In genomic region chr2:102585704-102586404, GRCh38 we compare ENCODE assay signal across 26 cellular contexts. TPM values are rescaled to one million over a fixed set of nuclear protein-coding genes. Genes with fewer than 3 reads are reported as not detected.
A peak's percentile ranks its signal among the peaks of the same experiment; 100 is the strongest.
DNase-seq lines count a peak whose midpoint lies in the region; TF ChIP-seq lines count a peak whose summit lies in the region.
"Had no signal": no experiment of that assay in that cellular context is flagged by ENCODE, and none has a peak within 500 bp of the region (broad histone marks: within the 10 kb centered on the region; RNA-seq: fewer than 3 reads in every experiment).

No MANE protein-coding gene starts in this region.

- TF ChIP-seq POLR2A in stomach (IDR thresholded peaks at IDR 0.05), result no peak

- no peak overlapping the region for H3K27ac ChIP-seq in RWPE1
- H3K27ac ChIP-seq in hepatocyte, result peak overlapping the region; percentile 60
- peak overlapping the region; percentile 65 to 83 (median 79) for H3K27ac ChIP-seq in stomach
- no peak overlapping the region for H3K27ac ChIP-seq in H9 (ENCODE audit: insufficient read length, low read depth, low read length)
- H3K27ac ChIP-seq: lower lobe of right lung, upper lobe of right lung had no signal

- H3K4me2 ChIP-seq in hepatocyte, result peak overlapping the region; percentile 44
- no peak overlapping the region for H3K4me2 ChIP-seq in H9 (ENCODE audit: insufficient read depth, insufficient read length, low read length)

- DNase-seq in DMS79 (lab: John Stamatoyannopoulos, UW) (peak; percentile 4), DMS79 treated with DMSO at 0.1 percent for 48 hours (lab: John Stamatoyannopoulos, UW) (no peak), RWPE1 (ENCODE audit: low spot score) (peak; percentile 17), hepatocyte (ENCODE audit: low spot score) (peak; percentile 58), stomach (peak; percentile 69), H9 (no peak), cerebellar cortex (ENCODE audit: low spot score) (no peak), medulla oblongata (ENCODE audit: extremely low spot score) (no peak)
- DNase-seq: activated CD4-positive, alpha-beta T cell treated with anti-CD3 and anti-CD28 coated beads, Interleukin-2, amount 50 U/mL, for 1 hour; activated CD8-positive, alpha-beta memory T cell treated with anti-CD3 and anti-CD28 coated beads, Interleukin-2, amount 50 U/mL, for 4 hours; activated effector memory CD4-positive, alpha-beta T cell treated with anti-CD3 and anti-CD28 coated beads, Interleukin-2, amount 50 U/mL, for 16 hours; effector CD4-positive, alpha-beta T cell; glutamatergic neuron; immature natural killer cell; lower lobe of right lung; naive B cell; NCI-H187 treated with DMSO at 0.1 percent for 48 hours; NCI-H524; SHP77 treated with DMSO at 0.1 percent for 48 hours; stimulated activated naive CD8-positive, alpha-beta T cell treated with anti-CD3 and anti-CD28 coated beads, Interleukin-15, Interleukin-2, amounts not matched to agents 100 U/mL and 50 U/mL, for 24 hours; T-helper 1 cell; upper lobe of right lung had no signal

- H2BK5ac ChIP-seq in H9 (ENCODE audit: insufficient read length, low read length), result no peak overlapping the region

- no peaks in the 10 kb centered on the region for H3K79me2 ChIP-seq in hepatocyte
- no peaks in the 10 kb centered on the region for H3K79me2 ChIP-seq in H9 (ENCODE audit: insufficient read depth, low read length)

- peak overlapping the region in 1 of 3 experiments; percentile 93; a peak in 1 of 7 replicates for H3K27ac Mint-ChIP-seq in H9
- H3K27ac Mint-ChIP-seq: IgD-negative memory B cell, immature natural killer cell, naive B cell had no signal

- H4K5ac ChIP-seq in H9 (ENCODE audit: insufficient read length, low read depth, low read length), result no peak overlapping the region

- H4K91ac ChIP-seq in H9 (ENCODE audit: insufficient read length, low read depth, low read length), result no peak overlapping the region

- H3K36me3 ChIP-seq in hepatocyte (replicated peaks; ENCODE audit: insufficient read depth, low read depth) (no peaks in the 10 kb centered on the region), stomach (no peaks in the 10 kb centered on the region)
- H3K36me3 ChIP-seq: lower lobe of right lung, upper lobe of right lung had no signal

- no peaks in the 10 kb centered on the region for H3K79me1 ChIP-seq in H9 (ENCODE audit: insufficient read depth, low read depth, low read length, poor library complexity, severe bottlenecking)

- no peaks in the 10 kb centered on the region for H3K23me2 ChIP-seq in H9 (ENCODE audit: insufficient read length, low read depth, low read length, poor library complexity, severe bottlenecking)

- H3K27me3 ChIP-seq in hepatocyte (no peaks in the 10 kb centered on the region), stomach (no peaks in the 10 kb centered on the region), H9 (ENCODE audit: insufficient read depth, low read length) (no peaks in the 10 kb centered on the region)
- H3K27me3 ChIP-seq: upper lobe of right lung had no signal

- H3K9me3 Mint-ChIP-seq in H9, result peaks cover 0 to 2% of the 10 kb centered on the region in 2 experiments; a peak in 2 of 5 replicates
- H3K9me3 Mint-ChIP-seq: central memory CD8-positive, alpha-beta T cell had no signal

- no peak overlapping the region for H3K9ac ChIP-seq in H9 (ENCODE audit: extremely low read depth, insufficient read length, low read length)

- no peaks in the 10 kb centered on the region; the same call in 1 of the 2 replicates for H3K27me3 Mint-ChIP-seq in H9 (ENCODE audit: low read depth)

- no peak overlapping the region for H3K4ac ChIP-seq in H9 (ENCODE audit: low read depth, low read length)

- no peaks in the 10 kb centered on the region; a peak in 1 of 7 replicates for H3K36me3 Mint-ChIP-seq in H9 (ENCODE audit: insufficient read depth in 1 of 3, low read depth in 3 of 3)
- H3K36me3 Mint-ChIP-seq: naive B cell had no signal

- H2AK5ac ChIP-seq in H9 (ENCODE audit: insufficient read length, low read length), result no peak overlapping the region

- H4K20me1 ChIP-seq in hepatocyte (ENCODE audit: insufficient read depth, poor library complexity, severe bottlenecking), result no peaks in the 10 kb centered on the region
- H4K20me1 ChIP-seq in H9 (ENCODE audit: control insufficient read depth, insufficient read depth, insufficient read length), result no peaks in the 10 kb centered on the region

- no peak overlapping the region for H3K18ac ChIP-seq in H9 (ENCODE audit: insufficient read length, low read depth, low read length)

- no peaks in the 10 kb centered on the region for H3K9me3 ChIP-seq in hepatocyte (ENCODE audit: low read depth)
- no peaks in the 10 kb centered on the region for H3K9me3 ChIP-seq in stomach
- H3K9me3 ChIP-seq in H9 (ENCODE audit: control insufficient read depth, low read depth, low read length), result no peaks in the 10 kb centered on the region
- H3K9me3 ChIP-seq: lower lobe of right lung, upper lobe of right lung had no signal

- H3K4me3 Mint-ChIP-seq in H9, result no peak overlapping the region; a peak in 1 of 5 replicates
- H3K4me3 Mint-ChIP-seq: central memory CD8-positive, alpha-beta T cell; IgD-negative memory B cell; immature natural killer cell had no signal

- H3K4me1 ChIP-seq in hepatocyte (ENCODE audit: insufficient read depth) (peaks cover 12% of the 10 kb centered on the region), stomach (peaks cover under 1 to 44% (median 35%) of the 10 kb centered on the region in 4 donors), H9 (ENCODE audit: insufficient read depth, low read length) (peaks cover 4% of the 10 kb centered on the region; the same call in 1 of the 2 replicates)
- H3K4me1 ChIP-seq: lower lobe of right lung, upper lobe of right lung had no signal

- no peak overlapping the region for H3K23ac ChIP-seq in H9 (ENCODE audit: insufficient read length, low read depth, low read length)

- H3K4me3 ChIP-seq in hepatocyte, result no peak overlapping the region
- H3K4me3 ChIP-seq in stomach, result no peak overlapping the region
- H3K4me3 ChIP-seq: lower lobe of right lung, upper lobe of right lung had no signal

- H2BK12ac ChIP-seq in H9 (ENCODE audit: insufficient read length, low read depth, low read length), result no peak overlapping the region

- no peak overlapping the region for H2BK15ac ChIP-seq in H9 (ENCODE audit: low read depth, low read length)

- POLR2A ChIA-PET in RWPE1 (lab: Yijun Ruan, JAX; ENCODE audit: low non-redundant PET), result no interaction called here

- H4K8ac ChIP-seq in H9 (replicated peaks; ENCODE audit: insufficient read length, low read depth, low read length), result no peak overlapping the region

- H3T11ph ChIP-seq in H9 (ENCODE audit: low read length), result no peak overlapping the region

- H3K56ac ChIP-seq in H9 (ENCODE audit: insufficient read length, low read depth, low read length), result no peak overlapping the region

- TF ChIP-seq CTCF in RWPE1 (conservative IDR thresholded peaks at IDR 0.05; ENCODE audit: low read depth) (no peak), hepatocyte (IDR thresholded peaks at IDR 0.05; ENCODE audit: poor library complexity) (peak; percentile 23), stomach (IDR thresholded peaks at IDR 0.05) (peak in 1 of 7 experiments; percentile 7), H9 (conservative IDR thresholded peaks at IDR 0.05) (no peak)

- no peak overlapping the region for H3K14ac ChIP-seq in H9 (ENCODE audit: insufficient read depth, low read length)

- no peaks in the 10 kb centered on the region for H3K9me2 ChIP-seq in hepatocyte (replicated peaks; ENCODE audit: insufficient read depth)

- intact Hi-C loops in stomach (cut with DNase I; ENCODE audit: low total_unique reads), result no loop called here

- 55% methylated on average over 6 of the region's 6 CpGs for WGBS in hepatocyte (ENCODE audit: low lambda C conversion rate, missing lambda C conversion rate)
- 25 to 44% (median 35%) methylated on average over 6 of the region's 6 CpGs for WGBS in stomach, 5 donors
- no CpG with 5 or more reads among the region's 6 CpGs for WGBS in H9 (ENCODE audit: extremely low coverage, insufficient read length, low lambda C conversion rate)

- no peak overlapping the region for H2BK20ac ChIP-seq in H9 (ENCODE audit: low read depth, low read length, poor library complexity, severe bottlenecking)

- CTCF ChIA-PET in RWPE1 (lab: Yijun Ruan, JAX), result interaction anchor here (1.0 kb wide), 1 partner anchor 30 kb away, joined by 3 read pairs; no protein-coding TSS in a partner anchor

- H2AFZ ChIP-seq in hepatocyte (no peak overlapping the region), H9 (ENCODE audit: low read length) (no peak overlapping the region)

- H2BK120ac ChIP-seq in H9 (ENCODE audit: low read depth, low read length, poor library complexity, severe bottlenecking), result no peak overlapping the region

- no peak for TF ChIP-seq EP300 in stomach (IDR thresholded peaks at IDR 0.05)

- peaks cover 12% of the 10 kb centered on the region in 2 experiments for H3K4me1 Mint-ChIP-seq in H9

RNA-seq across cellular contexts. Expression of gene SLC9A2, which starts 33.5 kb away (rescaled TPM):
- total RNA-seq in hepatocyte (2.1 and 2.7 TPM in 2 replicates), stomach (10 to 100 TPM in 4 of 5 donors, 1 to 10 TPM in 1; 5.3 to 79.9 (median 56.7) TPM), H9 (2021) (0.04 TPM in 2 replicates)
- polyA plus RNA-seq in hepatocyte (0.52 and 1.1 TPM in 2 replicates), stomach (1 to 10 TPM; 2.4 to 5.4 (median 2.6) TPM)
- total RNA-seq: sciatic nerve had no signal
- polyA plus RNA-seq: BJ, IgD-negative memory B cell, immature natural killer cell had no signal

Comparison
In these comparisons a context has a peak if more than half of its experiments do, and no peak if none do; other contexts are left out.
1. DNase-seq: peak in DMS79 (single experiment), RWPE1 (single experiment), hepatocyte (single experiment) and stomach (single experiment); none in DMS79 treated with DMSO at 0.1 percent for 48 hours (single experiment), H9 (single experiment), cerebellar cortex (single experiment) and medulla oblongata (single experiment).
2. H3K27ac ChIP-seq: peak in hepatocyte (single experiment) and stomach (5 of 5); none in RWPE1 (single experiment) and H9 (single experiment).